ENCODE assay signal across 27 cellular contexts in genomic region chr15:40372966-40373365, GRCh38.
DNase-seq lines count a peak whose midpoint lies in the region; ATAC-seq and TF ChIP-seq lines count a peak whose summit lies in the region.
"Had no signal": no experiment of that assay in that cellular context is flagged by ENCODE, and none has a peak within 500 bp of the region (broad histone marks: within the 10 kb centered on the region; RNA-seq: fewer than 3 reads in every experiment).

No MANE protein-coding gene starts in this region.

- no peak for ATAC-seq in GM21526 (IDR thresholded peaks at IDR 0.05; ENCODE audit: low FRiP score, unreplicated experiment)
- ATAC-seq: heart right ventricle; psoas muscle; stimulated activated naive CD8-positive, alpha-beta T cell treated with anti-CD3 and anti-CD28 coated beads, Interleukin-15, amount 100 ng/mL, for 72 hours had no signal

- TF ChIP-seq CTCF in neutrophil (IDR thresholded peaks at IDR 0.05) = no peak

- H3K27ac ChIP-seq in SK-N-MC (peak overlapping the region; percentile 86), epithelial cell of prostate (peak overlapping the region; percentile 46), neutrophil (peak overlapping the region; percentile 31)
- H3K27ac ChIP-seq: BLaER1 treated with 17β-estradiol and CSF1 and Interleukin-3, amounts not matched to agents 10 nM and 100 nM; heart right ventricle; psoas muscle; RWPE1; skin epidermis; transverse colon; VCaP had no signal

- H3K9ac ChIP-seq in SK-N-MC (ENCODE audit: insufficient read length) = no peak overlapping the region
- H3K9ac ChIP-seq: BLaER1 treated with 17β-estradiol and CSF1 and Interleukin-3, amounts not matched to agents 10 nM and 100 nM had no signal

- no peaks in the 10 kb centered on the region for H3K27me3 ChIP-seq in neutrophil
- H3K27me3 ChIP-seq: BLaER1 treated with 17β-estradiol and CSF1 and Interleukin-3, amounts not matched to agents 10 nM and 100 nM; heart right ventricle; transverse colon had no signal

- H3K4me3 ChIP-seq in SK-N-MC = no peak overlapping the region
- no peak overlapping the region for H3K4me3 ChIP-seq in neutrophil (ENCODE audit: low read depth in 1 of 2, low read length in 1 of 2)
- H3K4me3 ChIP-seq: BLaER1 treated with 17β-estradiol and CSF1 and Interleukin-3, amounts not matched to agents 10 nM and 100 nM; HAP-1; heart right ventricle; psoas muscle; skin epidermis; transverse colon had no signal

- peaks cover 10 to 15% of the 10 kb centered on the region in 2 experiments for H3K4me1 ChIP-seq in neutrophil (ENCODE audit: control insufficient read depth in 1 of 2, insufficient read depth in 1 of 2, low read depth in 1 of 2, low read length in 1 of 2)
- H3K4me1 ChIP-seq: psoas muscle had no signal

- peak; percentile 22 for DNase-seq in EL
- DNase-seq in SK-N-MC (ENCODE audit: low read depth, low spot score) = no peak
- DNase-seq in epithelial cell of prostate (ENCODE audit: low read depth, low spot score) = no peak
- DNase-seq in pons (ENCODE audit: low spot score) = no peak
- DNase-seq in superior temporal gyrus (ENCODE audit: extremely low spot score) = no peak
- DNase-seq: activated CD4-positive, alpha-beta T cell treated with anti-CD3 and anti-CD28 coated beads for 48 hours; activated gamma-delta T cell treated with Interleukin-2 at 50 U/mL for 16 hours; activated T-cell treated with anti-CD3 and anti-CD28 coated beads, Interleukin-2, amount 50 U/mL, for 24 hours; cerebellar nuclear complex; COR-L47; DMS53; foreskin melanocyte; GF-D8; heart right ventricle; NCI-H1417 treated with DMSO at 0.1 percent for 48 hours; NCI-H2081; NCI-H82; psoas muscle; stimulated activated naive CD8-positive, alpha-beta T cell treated with anti-CD3 and anti-CD28 coated beads, Interleukin-15, amount 100 ng/mL, for 72 hours; transverse colon had no signal

- H3K9me3 ChIP-seq in SK-N-MC (ENCODE audit: low read depth, low read length) (no peaks in the 10 kb centered on the region), neutrophil (no peaks in the 10 kb centered on the region)
- H3K9me3 ChIP-seq: BLaER1 treated with 17β-estradiol and CSF1 and Interleukin-3, amounts not matched to agents 10 nM and 100 nM; HAP-1; heart right ventricle; psoas muscle; transverse colon had no signal

- H3K36me3 ChIP-seq in SK-N-MC (ENCODE audit: insufficient read depth, low read length) = no peaks in the 10 kb centered on the region
- H3K36me3 ChIP-seq in neutrophil = no peaks in the 10 kb centered on the region
- H3K36me3 ChIP-seq: BLaER1 treated with 17β-estradiol and CSF1 and Interleukin-3, amounts not matched to agents 10 nM and 100 nM; HAP-1; heart right ventricle; transverse colon had no signal

Comparison
In these comparisons a context has a peak if more than half of its experiments do, and no peak if none do; other contexts are left out.
1. H3K27ac ChIP-seq: peak in every context shown above with its lines; median percentile 86 in SK-N-MC; 46 in epithelial cell of prostate; 31 in neutrophil.